In the genomic region with DNA sequence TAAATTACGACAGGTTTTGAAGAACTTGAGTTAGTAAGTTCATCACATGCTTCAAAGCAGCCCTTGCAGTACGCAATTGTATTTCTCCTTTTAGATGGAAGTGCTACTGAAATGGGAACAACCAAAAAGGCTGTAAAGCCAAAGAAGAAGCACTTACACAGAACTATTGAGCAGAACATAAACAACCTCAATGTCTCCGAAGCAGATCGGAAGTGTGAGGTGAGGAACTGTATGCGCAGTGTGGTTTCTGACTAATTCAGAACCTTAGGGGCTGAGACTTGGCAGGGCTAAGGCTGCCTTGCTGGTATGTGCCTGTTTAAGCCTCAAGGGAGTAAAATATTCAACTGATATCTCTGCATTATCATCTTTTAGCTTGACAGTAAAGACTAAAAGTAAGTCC, we compare ENCODE assay signal across 8 cellular contexts. TPM values are rescaled to one million over a fixed set of nuclear protein-coding genes. Genes with fewer than 3 reads are reported as not detected.
DNase-seq lines count a peak whose midpoint lies in the region; ATAC-seq and TF ChIP-seq lines count a peak whose summit lies in the region.

No MANE protein-coding gene starts in this region.

- no peaks in the 10 kb centered on the region for H3K27me3 ChIP-seq in osteoblast (ENCODE audit: insufficient read depth, low read length)

- ATAC-seq in HG03196 (IDR thresholded peaks at IDR 0.05; ENCODE audit: unreplicated experiment), result peak; percentile 62
- ATAC-seq in stimulated activated naive B cell treated with anti-CD40 and anti-IgM and Interleukin-4, amounts not matched to agents 10 μg/mL and 1 μg/mL and 100 μg/mL, for 72 hours (replicated peaks), result peak; percentile 96 to 98

- no peak overlapping the region for H3K27ac ChIP-seq in osteoblast (ENCODE audit: low read depth, low read length)

- no peaks in the 10 kb centered on the region for H3K9me3 ChIP-seq in osteoblast (ENCODE audit: low read depth, low read length)

- H3K27me3 Mint-ChIP-seq in stimulated activated naive B cell treated with anti-CD40 and anti-IgM and Interleukin-4, amounts not matched to agents 10 μg/mL and 1 μg/mL and 100 μg/mL, for 72 hours, result no peaks in the 10 kb centered on the region

- H4K20me1 ChIP-seq in osteoblast (ENCODE audit: insufficient read depth, low read length), result peaks cover 3% of the 10 kb centered on the region

- H3K36me3 ChIP-seq in osteoblast (ENCODE audit: insufficient read depth, low read length), result peaks cover 6% of the 10 kb centered on the region

- H3K4me1 Mint-ChIP-seq in stimulated activated naive B cell treated with anti-CD40 and anti-IgM and Interleukin-4, amounts not matched to agents 10 μg/mL and 1 μg/mL and 100 μg/mL, for 72 hours, result peaks cover 0 to 2% of the 10 kb centered on the region in 2 donors

- H3K4me2 ChIP-seq in osteoblast (ENCODE audit: insufficient read depth, low read length), result no peak overlapping the region

- H3K4me1 ChIP-seq in osteoblast (ENCODE audit: insufficient read depth, low read length), result peaks cover 26% of the 10 kb centered on the region

- no peak for TF ChIP-seq CTCF in osteoblast (IDR thresholded peaks at IDR 0.05; ENCODE audit: extremely low read depth, low read depth, low read length)

- peaks cover 17% of the 10 kb centered on the region for H3K79me2 ChIP-seq in osteoblast (ENCODE audit: insufficient read depth, low read length)

- H3K36me3 Mint-ChIP-seq in stimulated activated naive B cell treated with anti-CD40 and anti-IgM and Interleukin-4, amounts not matched to agents 10 μg/mL and 1 μg/mL and 100 μg/mL, for 72 hours, result peaks cover 2 to 3% of the 10 kb centered on the region in 2 donors

- H3K4me3 ChIP-seq in osteoblast (ENCODE audit: insufficient read depth, low read length), result no peak overlapping the region

- H3K27ac Mint-ChIP-seq in stimulated activated naive B cell treated with anti-CD40 and anti-IgM and Interleukin-4, amounts not matched to agents 10 μg/mL and 1 μg/mL and 100 μg/mL, for 72 hours, result no peak overlapping the region

- peak; percentile 35 for DNase-seq in activated CD8-positive, alpha-beta memory T cell treated with anti-CD3 and anti-CD28 coated beads, Interleukin-2, amount 50 U/mL, for 4 hours
- no peak for DNase-seq in activated CD8-positive, alpha-beta memory T cell treated with anti-CD3 and anti-CD28 coated beads for 24 hours
- peak; percentile 25 for DNase-seq in activated T-helper 9 cell treated with anti-CD3 and anti-CD28 coated beads, Interleukin-2, amount 50 U/mL, for 16 hours (ENCODE audit: low read depth)
- peak; percentile 16 for DNase-seq in stimulated activated naive B cell treated with anti-CD40 and anti-IgM and Interleukin-4, amounts not matched to agents 10 μg/mL and 1 μg/mL and 100 μg/mL, for 72 hours
- DNase-seq in osteoblast (ENCODE audit: insufficient read length, low spot score, missing footprints) (no peak), NCI-H2171 (lab: John Stamatoyannopoulos, UW) (no peak), ureter (ENCODE audit: low spot score) (no peak)

- no peak overlapping the region for H2AFZ ChIP-seq in osteoblast (ENCODE audit: low read length)

- no peak overlapping the region for H3K4me3 Mint-ChIP-seq in stimulated activated naive B cell treated with anti-CD40 and anti-IgM and Interleukin-4, amounts not matched to agents 10 μg/mL and 1 μg/mL and 100 μg/mL, for 72 hours

- H3K9me3 Mint-ChIP-seq in stimulated activated naive B cell treated with anti-CD40 and anti-IgM and Interleukin-4, amounts not matched to agents 10 μg/mL and 1 μg/mL and 100 μg/mL, for 72 hours, result no peaks in the 10 kb centered on the region

RNA-seq across cellular contexts. Expression of a gene that starts 8.4 kb away (rescaled TPM):
- total RNA-seq in osteoblast (1.1 and 2.4 TPM in 2 replicates), ureter (1.3 TPM)

RNA-seq across cellular contexts. Expression of a gene that starts 18.9 kb away (rescaled TPM):
- total RNA-seq in osteoblast, result 1.4 and 1.8 TPM in 2 replicates
- 1.7 TPM for total RNA-seq in ureter

RNA-seq across cellular contexts. Expression of a gene that starts 38.7 kb away (rescaled TPM):
- total RNA-seq in osteoblast (42.7 and 44.2 TPM in 2 replicates), ureter (139 TPM)

Comparison
In these comparisons a context has a peak if more than half of its experiments do, and no peak if none do; other contexts are left out.
1. DNase-seq: peak in activated CD8-positive, alpha-beta memory T cell treated with anti-CD3 and anti-CD28 coated beads, Interleukin-2, amount 50 U/mL, for 4 hours (single experiment), activated T-helper 9 cell treated with anti-CD3 and anti-CD28 coated beads, Interleukin-2, amount 50 U/mL, for 16 hours (single experiment) and stimulated activated naive B cell treated with anti-CD40 and anti-IgM and Interleukin-4, amounts not matched to agents 10 μg/mL and 1 μg/mL and 100 μg/mL, for 72 hours (single experiment); none in activated CD8-positive, alpha-beta memory T cell treated with anti-CD3 and anti-CD28 coated beads for 24 hours (single experiment), osteoblast (single experiment), NCI-H2171 (single experiment) and ureter (single experiment).